ENCODE assay signal across 9 cellular contexts in the genomic region with DNA sequence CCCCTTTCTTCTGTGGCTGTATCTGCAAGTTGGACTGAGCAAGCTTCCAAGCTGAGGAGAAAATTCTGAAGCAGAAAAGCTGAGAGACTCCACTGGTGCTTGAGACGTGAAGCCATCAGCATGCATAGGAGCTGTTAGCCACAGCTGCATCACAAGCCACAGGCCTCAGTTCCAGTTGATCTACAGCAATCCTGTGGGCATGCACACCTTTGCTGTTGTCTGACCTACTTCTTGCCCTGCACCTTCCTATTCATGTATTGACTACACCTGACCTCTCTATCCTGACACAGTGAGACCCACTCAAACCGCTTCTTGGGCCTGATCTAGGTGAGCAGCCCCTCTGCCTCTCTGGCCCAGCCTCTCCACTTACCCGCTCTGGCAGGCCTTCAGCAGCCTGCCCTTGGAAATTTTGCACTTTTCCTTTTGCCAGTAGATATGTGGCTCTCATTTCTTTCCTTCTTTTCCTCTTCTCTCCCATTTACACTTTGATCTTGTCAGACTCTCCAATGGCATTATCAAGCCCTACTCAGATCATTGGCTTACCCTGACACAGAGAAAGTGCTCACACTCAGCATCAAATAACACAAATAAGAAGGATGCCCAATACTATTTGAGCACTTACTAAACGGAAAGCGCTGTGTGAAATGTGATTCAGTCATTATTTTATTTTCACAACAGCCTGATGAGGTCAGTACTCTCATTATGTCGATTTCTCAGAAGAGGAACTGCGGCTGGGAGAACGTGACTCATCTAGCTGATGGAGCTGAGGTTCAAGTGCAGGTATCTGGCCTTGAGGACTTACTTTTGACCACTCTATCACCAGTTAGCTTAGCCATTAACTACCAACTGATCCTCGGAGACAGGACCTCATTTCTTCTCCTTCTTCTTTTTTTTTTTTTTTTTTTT. TPM values are rescaled to one million over a fixed set of nuclear protein-coding genes. Genes with fewer than 3 reads are reported as not detected.
DNase-seq lines count a peak whose midpoint lies in the region; ATAC-seq and TF ChIP-seq lines count a peak whose summit lies in the region.
"Had no signal": no experiment of that assay in that cellular context is flagged by ENCODE, and none has a peak within 500 bp of the region (broad histone marks: within the 10 kb centered on the region; RNA-seq: fewer than 3 reads in every experiment).

No MANE protein-coding gene starts in this region.

- no peaks in the 10 kb centered on the region; the same call in 1 of the 2 replicates for H3K27me3 Mint-ChIP-seq in HFFc6 (ENCODE audit: insufficient read depth)
- H3K27me3 Mint-ChIP-seq in T-helper 1 cell treated with Interleukin-12 subunit alpha and Interleukin-12 subunit beta and Interleukin-4 antibody, amounts not matched to agents 30 μg/mL and 1 μg/mL, for 36 hours (ENCODE audit: low read depth) = no peaks in the 10 kb centered on the region

- TF ChIP-seq CTCF in HFFc6 (IDR thresholded peaks at IDR 0.05) (no peak), fibroblast of pulmonary artery (IDR thresholded peaks at IDR 0.05; ENCODE audit: low read length, missing control alignments) (no peak), upper lobe of left lung (IDR thresholded peaks at IDR 0.05) (no peak), WERI-Rb-1 (IDR thresholded peaks at IDR 0.05; ENCODE audit: low read depth, low read length) (no peak)

- no peak for TF ChIP-seq POLR2A in upper lobe of left lung (IDR thresholded peaks at IDR 0.05)

- no peaks in the 10 kb centered on the region for H3K27me3 ChIP-seq in upper lobe of left lung
- no peaks in the 10 kb centered on the region for H3K27me3 ChIP-seq in WERI-Rb-1 (ENCODE audit: insufficient read depth, low read depth, severe bottlenecking)
- H3K27me3 ChIP-seq: tibial nerve had no signal

- peaks cover 27% of the 10 kb centered on the region for H3K4me1 Mint-ChIP-seq in HFFc6 (ENCODE audit: low read depth)
- H3K4me1 Mint-ChIP-seq in T-helper 1 cell treated with Interleukin-12 subunit alpha and Interleukin-12 subunit beta and Interleukin-4 antibody, amounts not matched to agents 30 μg/mL and 1 μg/mL, for 36 hours (ENCODE audit: low read depth) = peaks cover 13% of the 10 kb centered on the region

- H3K27ac ChIP-seq in upper lobe of left lung = no peak overlapping the region
- H3K27ac ChIP-seq in WERI-Rb-1 = no peak overlapping the region

- no peak for TF ChIP-seq EP300 in upper lobe of left lung (IDR thresholded peaks at IDR 0.05)

- H3K36me3 Mint-ChIP-seq in HFFc6 (ENCODE audit: low read depth) = no peaks in the 10 kb centered on the region
- no peaks in the 10 kb centered on the region for H3K36me3 Mint-ChIP-seq in T-helper 1 cell treated with Interleukin-12 subunit alpha and Interleukin-12 subunit beta and Interleukin-4 antibody, amounts not matched to agents 30 μg/mL and 1 μg/mL, for 36 hours (ENCODE audit: low read depth)

- peak; percentile 48 to 73 for ATAC-seq in upper lobe of left lung (ENCODE audit: low FRiP score in 2 of 2)

- peaks cover 0 to 21% (median 8%) of the 10 kb centered on the region in 4 donors for H3K4me1 ChIP-seq in upper lobe of left lung

- DNase-seq in GF-D8 (lab: John Stamatoyannopoulos, UW) = peak; percentile 25
- peak; percentile 23 for DNase-seq in HFFc6
- peak; percentile 84 for DNase-seq in fibroblast of pulmonary artery (ENCODE audit: low read depth)
- peak in 1 of 2 donors; percentile 73 for DNase-seq in upper lobe of left lung
- no peak for DNase-seq in germinal center (ENCODE audit: low spot score)
- no peak for DNase-seq in NCI-H146 (lab: John Stamatoyannopoulos, UW)
- DNase-seq in WERI-Rb-1 = no peak

- H3K4me3 Mint-ChIP-seq in HFFc6 = no peak overlapping the region
- H3K4me3 Mint-ChIP-seq in T-helper 1 cell treated with Interleukin-12 subunit alpha and Interleukin-12 subunit beta and Interleukin-4 antibody, amounts not matched to agents 30 μg/mL and 1 μg/mL, for 36 hours = peak overlapping the region; percentile 8

- no peaks in the 10 kb centered on the region for H3K9me3 Mint-ChIP-seq in HFFc6
- H3K9me3 Mint-ChIP-seq in T-helper 1 cell treated with Interleukin-12 subunit alpha and Interleukin-12 subunit beta and Interleukin-4 antibody, amounts not matched to agents 30 μg/mL and 1 μg/mL, for 36 hours = no peaks in the 10 kb centered on the region

- no peak overlapping the region for H3K27ac Mint-ChIP-seq in HFFc6
- peak overlapping the region; percentile 77 for H3K27ac Mint-ChIP-seq in T-helper 1 cell treated with Interleukin-12 subunit alpha and Interleukin-12 subunit beta and Interleukin-4 antibody, amounts not matched to agents 30 μg/mL and 1 μg/mL, for 36 hours

- 51 to 70% methylated on average over 9 of the region's 9 CpGs for WGBS in upper lobe of left lung, 2 donors

- H3K4me3 ChIP-seq in fibroblast of pulmonary artery (replicated peaks; ENCODE audit: low read depth, low read length) (no peak overlapping the region), upper lobe of left lung (no peak overlapping the region), WERI-Rb-1 (ENCODE audit: low read depth, low read length) (no peak overlapping the region)
- H3K4me3 ChIP-seq: tibial nerve had no signal

- no peaks in the 10 kb centered on the region for H3K36me3 ChIP-seq in upper lobe of left lung
- H3K36me3 ChIP-seq in WERI-Rb-1 = no peaks in the 10 kb centered on the region
- H3K36me3 ChIP-seq: tibial nerve had no signal

- H3K9me3 ChIP-seq in upper lobe of left lung (no peaks in the 10 kb centered on the region), WERI-Rb-1 (ENCODE audit: severe bottlenecking) (no peaks in the 10 kb centered on the region)
- H3K9me3 ChIP-seq: tibial nerve had no signal

RNA-seq across cellular contexts. Expression of a gene that starts 21.9 kb away (rescaled TPM):
- total RNA-seq in HFFc6 (2021; fragmentation: NEBNext Ultra II Directional; extraction: Animal tissue kit (Norgen Biotek cat#: 25700)) = 1 to 10 TPM; 4.2 to 7.5 (median 6.4) TPM
- 10 to 100 TPM in 3 of 6 donors, 1 to 10 TPM in 3; 4.3 to 15.0 (median 8.8) TPM for total RNA-seq in upper lobe of left lung

RNA-seq across cellular contexts. Expression of a gene that starts 56.9 kb away (rescaled TPM):
- 10 to 100 TPM; 31.5 to 42.5 (median 35.0) TPM for total RNA-seq in HFFc6 (2021; fragmentation: NEBNext Ultra II Directional; extraction: Animal tissue kit (Norgen Biotek cat#: 25700))
- total RNA-seq in upper lobe of left lung = 10 to 100 TPM; 23.4 to 80.7 (median 42.5) TPM

Comparison
In these comparisons a context has a peak if more than half of its experiments do, and no peak if none do; other contexts are left out.
1. DNase-seq: peak in GF-D8 (single experiment), HFFc6 (single experiment) and fibroblast of pulmonary artery (single experiment); none in germinal center (single experiment), NCI-H146 (single experiment) and WERI-Rb-1 (single experiment).